26 cellular contexts compared by ENCODE assay signal in the genomic region with DNA sequence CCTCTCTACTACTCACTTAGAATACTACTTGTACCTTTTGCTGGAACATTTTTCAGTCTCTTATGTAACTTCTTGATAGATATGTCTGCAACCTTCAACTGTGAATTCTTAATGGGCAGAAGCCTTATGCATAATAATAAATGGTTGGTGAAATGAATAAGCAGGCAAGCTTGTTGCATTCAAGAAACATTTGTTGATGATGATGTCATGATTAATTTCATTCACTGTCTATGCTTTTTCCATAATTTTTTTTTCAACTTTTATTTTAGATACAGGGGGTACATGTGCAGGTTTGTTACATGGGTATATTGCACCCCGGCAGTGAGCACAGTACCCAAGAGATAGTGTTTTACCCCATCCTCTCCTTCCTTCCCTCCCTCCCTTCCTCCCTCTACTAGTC.
"Had no signal": no experiment of that assay in that cellular context is flagged by ENCODE, and none has a peak within 500 bp of the region (broad histone marks: within the 10 kb centered on the region; RNA-seq: fewer than 3 reads in every experiment).

No MANE protein-coding gene starts in this region.

- H3K4me1 ChIP-seq: pancreas, prostate gland, uterus had no signal

- H3K27ac ChIP-seq: left ventricle myocardium inferior, pancreas, prostate gland, sigmoid colon, uterus had no signal

- H3K27ac Mint-ChIP-seq: immature natural killer cell; mesothelial cell of epicardium; naive B cell; natural killer cell; nephron progenitor cell; stimulated activated memory B cell treated with anti-CD40 and anti-IgM and Interleukin-4, amounts not matched to agents 10 μg/mL and 1 μg/mL and 100 μg/mL, for 72 hours; stimulated activated naive CD8-positive, alpha-beta T cell treated with anti-CD3 and anti-CD28 coated beads, Interleukin-15, amount 100 ng/mL, for 72 hours; type B pancreatic cell had no signal

- H3K9me3 Mint-ChIP-seq: mesothelial cell of epicardium; naive B cell; natural killer cell; nephron progenitor cell; stimulated activated memory B cell treated with anti-CD40 and anti-IgM and Interleukin-4, amounts not matched to agents 10 μg/mL and 1 μg/mL and 100 μg/mL, for 72 hours; stimulated activated naive CD8-positive, alpha-beta T cell treated with anti-CD3 and anti-CD28 coated beads, Interleukin-15, amount 100 ng/mL, for 72 hours; type B pancreatic cell had no signal

- H3K4me3 ChIP-seq: left ventricle myocardium inferior, lung, pancreas, prostate gland, sigmoid colon, spleen, tibial nerve, uterus had no signal

- H3K4me1 Mint-ChIP-seq: stimulated activated memory B cell treated with anti-CD40 and anti-IgM and Interleukin-4, amounts not matched to agents 10 μg/mL and 1 μg/mL and 100 μg/mL, for 72 hours had no signal

- H3K27me3 Mint-ChIP-seq: naive B cell; stimulated activated memory B cell treated with anti-CD40 and anti-IgM and Interleukin-4, amounts not matched to agents 10 μg/mL and 1 μg/mL and 100 μg/mL, for 72 hours; stimulated activated naive CD8-positive, alpha-beta T cell treated with anti-CD3 and anti-CD28 coated beads, Interleukin-15, amount 100 ng/mL, for 72 hours; type B pancreatic cell had no signal

- H3K9me3 ChIP-seq: left ventricle myocardium inferior, pancreas, prostate gland, sigmoid colon, spleen, tibial nerve, uterus had no signal

- ATAC-seq: natural killer cell; pancreas; right cardiac atrium; stimulated activated memory B cell treated with anti-CD40 and anti-IgM and Interleukin-4, amounts not matched to agents 10 μg/mL and 1 μg/mL and 100 μg/mL, for 72 hours; stimulated activated naive CD8-positive, alpha-beta T cell treated with anti-CD3 and anti-CD28 coated beads, Interleukin-15, amount 100 ng/mL, for 72 hours had no signal

- H3K36me3 Mint-ChIP-seq: mesothelial cell of epicardium; naive B cell; natural killer cell; stimulated activated memory B cell treated with anti-CD40 and anti-IgM and Interleukin-4, amounts not matched to agents 10 μg/mL and 1 μg/mL and 100 μg/mL, for 72 hours had no signal

- H3K36me3 ChIP-seq: left ventricle myocardium inferior, pancreas, prostate gland, sigmoid colon, spleen, tibial nerve, uterus had no signal

- H3K4me3 Mint-ChIP-seq: immature natural killer cell; mesothelial cell of epicardium; natural killer cell; nephron progenitor cell; stimulated activated memory B cell treated with anti-CD40 and anti-IgM and Interleukin-4, amounts not matched to agents 10 μg/mL and 1 μg/mL and 100 μg/mL, for 72 hours; stimulated activated naive CD8-positive, alpha-beta T cell treated with anti-CD3 and anti-CD28 coated beads, Interleukin-15, amount 100 ng/mL, for 72 hours; type B pancreatic cell had no signal

- DNase-seq: hypothalamus; immature natural killer cell; kidney; left ventricle myocardium inferior; mesendoderm; naive B cell; natural killer cell; nephron progenitor cell; pancreas; posterior cingulate gyrus; retina; right cardiac atrium; sigmoid colon; small intestine; spleen; stimulated activated CD4-positive, alpha-beta T cell treated with anti-CD3 and anti-CD28 coated beads, Interleukin-4, amount 100 ng/mL, for 24 hours; stimulated activated naive CD4-positive, alpha-beta T cell treated with Interleukin-2 at 50 U/mL for 16 hours; stimulated activated naive CD8-positive, alpha-beta T cell treated with anti-CD3 and anti-CD28 coated beads, Interleukin-15, amount 100 ng/mL, for 72 hours; substantia nigra; uterus had no signal
